ENCODE assay signal across 8 cellular contexts in the genomic region with DNA sequence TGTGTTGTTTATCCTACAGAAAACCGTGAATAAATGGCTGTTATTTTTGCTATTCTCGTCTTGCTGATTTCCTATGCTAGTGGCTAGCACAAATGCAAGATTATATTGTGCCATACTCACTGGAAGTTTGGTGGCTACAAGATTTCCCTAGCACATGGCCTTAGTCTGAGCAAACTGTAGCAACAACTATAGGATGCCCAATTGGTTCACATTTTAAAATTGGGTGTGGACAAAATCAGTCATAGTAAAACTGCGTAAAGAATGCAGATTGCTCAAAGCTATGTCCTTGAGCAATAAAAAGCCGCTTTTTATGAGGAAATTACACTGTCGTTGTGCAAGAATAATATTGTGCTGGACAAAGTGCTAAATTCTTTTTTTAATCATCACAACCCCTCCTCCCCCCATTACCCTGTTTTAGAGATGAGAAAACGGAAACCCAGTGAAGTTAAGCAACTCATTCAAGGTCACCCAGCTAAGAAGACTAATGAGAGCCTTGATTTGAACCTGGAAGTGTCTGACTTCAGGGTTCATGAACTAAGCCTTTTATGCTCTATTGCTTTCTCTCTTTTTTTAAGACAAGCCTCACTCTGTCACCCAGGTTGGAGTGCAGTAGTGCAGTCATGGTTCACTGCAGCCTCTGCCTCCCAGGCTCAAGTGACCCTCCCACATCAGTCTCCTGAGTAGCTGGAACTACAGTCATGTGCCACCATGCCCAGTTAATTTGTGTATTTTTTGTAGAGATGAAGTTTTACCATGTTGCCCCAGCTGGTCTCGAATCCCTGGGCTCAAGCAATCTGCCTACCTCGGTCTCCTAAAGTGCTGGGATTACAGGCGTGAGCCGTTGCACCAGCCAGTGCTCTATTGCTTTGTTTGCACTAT.
DNase-seq lines count a peak whose midpoint lies in the region; ATAC-seq and TF ChIP-seq lines count a peak whose summit lies in the region.

No MANE protein-coding gene starts in this region.

- H3K36me3 ChIP-seq in mesodermal cell (ENCODE audit: control insufficient read depth, insufficient read depth, low read length): no peaks in the 10 kb centered on the region

- DNase-seq in AG04450 (ENCODE audit: low read depth, low spot score): peak; percentile 84
- peak; percentile 41 for DNase-seq in HT-29 (ENCODE audit: low spot score)
- no peak for DNase-seq in germinal center (ENCODE audit: low spot score)
- DNase-seq in effector CD4-positive, alpha-beta T cell: no peak
- no peak for DNase-seq in NCI-H446 treated with DMSO at 0.1 percent for 48 hours (lab: John Stamatoyannopoulos, UW)

- H3K27ac ChIP-seq in AG04450 (ENCODE audit: low read depth, low read length) (peak overlapping the region; percentile 98), mesodermal cell (ENCODE audit: low read depth, low read length, severe bottlenecking) (peak overlapping the region; percentile 78)

- H3K4me1 ChIP-seq in mesodermal cell (ENCODE audit: control insufficient read depth, insufficient read depth, low read length, poor library complexity, severe bottlenecking): peaks cover 40% of the 10 kb centered on the region

- ATAC-seq in GM19328 (IDR thresholded peaks at IDR 0.05; ENCODE audit: unreplicated experiment): peak; percentile 74

- no peak overlapping the region for H3K4me3 Mint-ChIP-seq in brain

- H3K27ac Mint-ChIP-seq in brain: peak overlapping the region; percentile 23 to 74 (median 45)

- TF ChIP-seq CTCF in AG04450 (IDR thresholded peaks at IDR 0.05; ENCODE audit: low read depth, low read length): no peak
- TF ChIP-seq CTCF in brain (conservative IDR thresholded peaks at IDR 0.05): no peak

- H3K4me1 Mint-ChIP-seq in brain: peaks cover 59% of the 10 kb centered on the region

- H3K9me3 ChIP-seq in AG04450 (ENCODE audit: control insufficient read depth, insufficient read depth, low read length) (no peaks in the 10 kb centered on the region), mesodermal cell (ENCODE audit: control insufficient read depth, low read length) (no peaks in the 10 kb centered on the region)

- peaks cover 0 to 3% (median 0%) of the 10 kb centered on the region in 5 experiments for H3K9me3 Mint-ChIP-seq in brain

- H3K4me3 ChIP-seq in AG04450 (ENCODE audit: low read depth, low read length) (peak overlapping the region; percentile 8), mesodermal cell (ENCODE audit: extremely low read depth, insufficient read depth, low read length, poor library complexity, severe bottlenecking) (no peak overlapping the region)

- H3K27me3 Mint-ChIP-seq in brain: peaks cover 4% of the 10 kb centered on the region

- peaks cover 15% of the 10 kb centered on the region for H3K36me3 Mint-ChIP-seq in brain

- POLR2A ChIA-PET in AG04450 (lab: Yijun Ruan, JAX): interaction anchor here (0.6 to 3.4 kb wide), 11 partner anchors 29 to 263 kb away, joined by 3 to 12 read pairs (median 3); partner anchors contain the start of gene SRGAP1

- WGBS in mesodermal cell (ENCODE audit: insufficient coverage in 2 of 2), 2 experiments: 92 to 94% methylated on average over 8 of the region's 10 CpGs

- H3K27me3 ChIP-seq in AG04450 (ENCODE audit: control insufficient read depth, insufficient read depth, low read length): no peaks in the 10 kb centered on the region

- CTCF ChIA-PET in AG04450 (lab: Charles Lee): interaction anchor here (0.6 to 1.0 kb wide), 3 partner anchors 55 to 330 kb away, joined by 3 read pairs; no protein-coding TSS in a partner anchor

Comparison
In these comparisons a context has a peak if more than half of its experiments do, and no peak if none do; other contexts are left out.
1. DNase-seq: peak in AG04450 (single experiment) and HT-29 (single experiment); none in germinal center (single experiment), effector CD4-positive, alpha-beta T cell (single experiment) and NCI-H446 treated with DMSO at 0.1 percent for 48 hours (single experiment).